In the genomic region with DNA sequence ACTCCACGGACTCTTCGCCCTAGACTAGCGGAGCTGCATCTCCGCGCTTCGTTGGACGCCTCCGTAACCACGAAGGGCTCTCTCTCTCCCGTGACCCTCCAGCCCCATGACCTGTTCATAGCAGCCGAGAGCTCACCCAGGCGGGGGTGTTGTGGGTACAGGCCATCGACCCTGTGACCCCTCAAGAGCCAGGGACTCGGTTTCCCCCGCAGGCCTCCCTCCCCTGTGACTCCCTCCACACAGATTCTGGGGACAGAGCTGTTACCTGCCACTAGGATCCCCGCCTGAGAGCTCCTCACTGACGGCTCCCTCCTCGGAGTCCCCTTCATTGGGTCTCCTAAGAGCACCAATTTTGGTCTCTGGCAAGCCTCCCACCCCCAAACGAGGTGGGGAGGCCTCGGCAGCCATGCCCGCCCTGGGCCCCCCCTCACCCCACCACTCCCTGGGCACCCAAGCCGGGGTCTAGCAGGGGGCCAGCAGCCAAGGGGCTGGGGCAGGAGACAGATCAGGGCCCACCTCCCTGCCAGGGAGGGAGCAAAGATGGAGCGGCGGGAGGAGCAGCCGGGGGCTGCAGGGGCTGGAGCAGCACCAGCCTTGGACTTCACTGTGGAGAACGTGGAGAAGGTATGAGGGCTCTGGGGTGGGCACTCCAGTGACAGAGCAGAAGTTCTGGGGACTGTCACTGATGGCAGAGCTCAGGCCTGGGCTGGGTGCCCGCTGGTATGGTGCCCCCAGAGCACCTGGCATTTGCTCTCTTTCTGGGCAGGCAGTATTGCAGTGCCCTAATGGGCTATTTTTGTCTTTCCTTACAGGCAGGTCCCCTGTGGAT, we compare ENCODE assay signal across 1 cellular context.
TF ChIP-seq lines count a peak whose summit lies in the region.

No MANE protein-coding gene starts in this region.

TF ChIP-seq in K562, 482 proteins besides CTCF, POLR2A, EP300 and RAD21 (continues in another document):
- TF ChIP-seq, protein P1, sequence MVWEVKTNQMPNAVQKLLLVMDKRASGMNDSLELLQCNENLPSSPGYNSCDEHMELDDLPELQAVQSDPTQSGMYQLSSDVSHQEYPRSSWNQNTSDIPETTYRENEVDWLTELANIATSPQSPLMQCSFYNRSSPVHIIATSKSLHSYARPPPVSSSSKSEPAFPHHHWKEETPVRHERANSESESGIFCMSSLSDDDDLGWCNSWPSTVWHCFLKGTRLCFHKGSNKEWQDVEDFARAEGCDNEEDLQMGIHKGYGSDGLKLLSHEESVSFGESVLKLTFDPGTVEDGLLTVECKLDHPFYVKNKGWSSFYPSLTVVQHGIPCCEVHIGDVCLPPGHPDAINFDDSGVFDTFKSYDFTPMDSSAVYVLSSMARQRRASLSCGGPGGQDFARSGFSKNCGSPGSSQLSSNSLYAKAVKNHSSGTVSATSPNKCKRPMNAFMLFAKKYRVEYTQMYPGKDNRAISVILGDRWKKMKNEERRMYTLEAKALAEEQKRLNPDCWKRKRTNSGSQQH (CRISPR knock-in tag; IDR thresholded peaks at IDR 0.05), result no peak
- TF ChIP-seq TEAD4 (IDR thresholded peaks at IDR 0.05; ENCODE audit: low read length) (no peak), TEAD4 (CRISPR knock-in tag; IDR thresholded peaks at IDR 0.05; ENCODE audit: borderline replicate concordance) (no peak), ZBTB2 (IDR thresholded peaks at IDR 0.05) (peak; percentile 10; the same call in 1 of the 2 replicates), SIRT6 (IDR thresholded peaks at IDR 0.05; ENCODE audit: low read depth, low read length) (no peak), ZBTB7A (IDR thresholded peaks at IDR 0.05; ENCODE audit: borderline replicate concordance, control insufficient read depth, low read depth, low read length) (peak; percentile 18; the same call in 1 of the 2 replicates), ZNF212 (CRISPR knock-in tag; IDR thresholded peaks at IDR 0.05) (no peak), SMC3 (conservative IDR thresholded peaks at IDR 0.05; ENCODE audit: insufficient read depth, low read depth, low read length) (no peak), EGR1 (conservative IDR thresholded peaks at IDR 0.05) (peak; percentile 30), MIER1 (IDR thresholded peaks at IDR 0.05; ENCODE audit: low read depth) (0 out of 2 replicates have a peak, but pooled peaks have one; percentile 20), HOMEZ (CRISPR knock-in tag; IDR thresholded peaks at IDR 0.05) (no peak), ZKSCAN8 (CRISPR knock-in tag; IDR thresholded peaks at IDR 0.05) (no peak), PHF21A (IDR thresholded peaks at IDR 0.05; ENCODE audit: borderline replicate concordance, low read depth) (no peak), MNT (conservative IDR thresholded peaks at IDR 0.05) (no peak), CTCFL (IDR thresholded peaks at IDR 0.05; ENCODE audit: borderline replicate concordance, insufficient read depth, low read depth, low read length, poor library complexity, severe bottlenecking) (no peak), ZNF830 (CRISPR knock-in tag; IDR thresholded peaks at IDR 0.05) (0 out of 2 replicates have a peak, but pooled peaks have one; percentile 56), TAF7 (tag; IDR thresholded peaks at IDR 0.05) (peak; percentile 73; the same call in 1 of the 2 replicates), ZNF431 (CRISPR knock-in tag; IDR thresholded peaks at IDR 0.05) (0 out of 2 replicates have a peak, but pooled peaks have one; percentile 61), NR2C2 (CRISPR knock-in tag; IDR thresholded peaks at IDR 0.05) (no peak), NR2C2 (tag; IDR thresholded peaks at IDR 0.05) (peak; percentile 17), TAL1 (IDR thresholded peaks at IDR 0.05) (no peak), XRCC4 (IDR thresholded peaks at IDR 0.05; ENCODE audit: extremely low read depth, insufficient read depth, insufficient read length) (no peak), HDAC8 (tag; IDR thresholded peaks at IDR 0.05) (no peak), TEAD2 (tag; IDR thresholded peaks at IDR 0.05) (no peak), SMAD3 (CRISPR knock-in tag; conservative IDR thresholded peaks at IDR 0.05) (no peak), ZNF274 (IDR thresholded peaks at IDR 0.05; ENCODE audit: borderline replicate concordance, low read depth, low read length) (no peak), CCAR2 (IDR thresholded peaks at IDR 0.05; ENCODE audit: low read depth, low read length) (no peak), MLX (CRISPR knock-in tag; conservative IDR thresholded peaks at IDR 0.05) (no peak), SMARCE1 (IDR thresholded peaks at IDR 0.05) (peak; percentile 22; the same call in 1 of the 2 replicates)
- TF ChIP-seq, protein P2, sequence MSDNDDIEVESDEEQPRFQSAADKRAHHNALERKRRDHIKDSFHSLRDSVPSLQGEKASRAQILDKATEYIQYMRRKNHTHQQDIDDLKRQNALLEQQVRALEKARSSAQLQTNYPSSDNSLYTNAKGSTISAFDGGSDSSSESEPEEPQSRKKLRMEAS (CRISPR knock-in tag; IDR thresholded peaks at IDR 0.05), result no peak
- TF ChIP-seq, protein P3, sequence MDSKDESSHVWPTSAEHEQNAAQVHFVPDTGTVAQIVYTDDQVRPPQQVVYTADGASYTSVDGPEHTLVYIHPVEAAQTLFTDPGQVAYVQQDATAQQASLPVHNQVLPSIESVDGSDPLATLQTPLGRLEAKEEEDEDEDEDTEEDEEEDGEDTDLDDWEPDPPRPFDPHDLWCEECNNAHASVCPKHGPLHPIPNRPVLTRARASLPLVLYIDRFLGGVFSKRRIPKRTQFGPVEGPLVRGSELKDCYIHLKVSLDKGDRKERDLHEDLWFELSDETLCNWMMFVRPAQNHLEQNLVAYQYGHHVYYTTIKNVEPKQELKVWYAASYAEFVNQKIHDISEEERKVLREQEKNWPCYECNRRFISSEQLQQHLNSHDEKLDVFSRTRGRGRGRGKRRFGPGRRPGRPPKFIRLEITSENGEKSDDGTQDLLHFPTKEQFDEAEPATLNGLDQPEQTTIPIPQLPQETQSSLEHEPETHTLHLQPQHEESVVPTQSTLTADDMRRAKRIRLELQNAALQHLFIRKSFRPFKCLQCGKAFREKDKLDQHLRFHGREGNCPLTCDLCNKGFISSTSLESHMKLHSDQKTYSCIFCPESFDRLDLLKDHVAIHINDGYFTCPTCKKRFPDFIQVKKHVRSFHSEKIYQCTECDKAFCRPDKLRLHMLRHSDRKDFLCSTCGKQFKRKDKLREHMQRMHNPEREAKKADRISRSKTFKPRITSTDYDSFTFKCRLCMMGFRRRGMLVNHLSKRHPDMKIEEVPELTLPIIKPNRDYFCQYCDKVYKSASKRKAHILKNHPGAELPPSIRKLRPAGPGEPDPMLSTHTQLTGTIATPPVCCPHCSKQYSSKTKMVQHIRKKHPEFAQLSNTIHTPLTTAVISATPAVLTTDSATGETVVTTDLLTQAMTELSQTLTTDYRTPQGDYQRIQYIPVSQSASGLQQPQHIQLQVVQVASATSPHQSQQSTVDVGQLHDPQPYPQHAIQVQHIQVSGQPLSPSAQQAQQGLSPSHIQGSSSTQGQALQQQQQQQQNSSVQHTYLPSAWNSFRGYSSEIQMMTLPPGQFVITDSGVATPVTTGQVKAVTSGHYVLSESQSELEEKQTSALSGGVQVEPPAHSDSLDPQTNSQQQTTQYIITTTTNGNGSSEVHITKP (IDR thresholded peaks at IDR 0.05; ENCODE audit: partially characterized antibody), result peak; percentile 82
- TF ChIP-seq, protein P4, sequence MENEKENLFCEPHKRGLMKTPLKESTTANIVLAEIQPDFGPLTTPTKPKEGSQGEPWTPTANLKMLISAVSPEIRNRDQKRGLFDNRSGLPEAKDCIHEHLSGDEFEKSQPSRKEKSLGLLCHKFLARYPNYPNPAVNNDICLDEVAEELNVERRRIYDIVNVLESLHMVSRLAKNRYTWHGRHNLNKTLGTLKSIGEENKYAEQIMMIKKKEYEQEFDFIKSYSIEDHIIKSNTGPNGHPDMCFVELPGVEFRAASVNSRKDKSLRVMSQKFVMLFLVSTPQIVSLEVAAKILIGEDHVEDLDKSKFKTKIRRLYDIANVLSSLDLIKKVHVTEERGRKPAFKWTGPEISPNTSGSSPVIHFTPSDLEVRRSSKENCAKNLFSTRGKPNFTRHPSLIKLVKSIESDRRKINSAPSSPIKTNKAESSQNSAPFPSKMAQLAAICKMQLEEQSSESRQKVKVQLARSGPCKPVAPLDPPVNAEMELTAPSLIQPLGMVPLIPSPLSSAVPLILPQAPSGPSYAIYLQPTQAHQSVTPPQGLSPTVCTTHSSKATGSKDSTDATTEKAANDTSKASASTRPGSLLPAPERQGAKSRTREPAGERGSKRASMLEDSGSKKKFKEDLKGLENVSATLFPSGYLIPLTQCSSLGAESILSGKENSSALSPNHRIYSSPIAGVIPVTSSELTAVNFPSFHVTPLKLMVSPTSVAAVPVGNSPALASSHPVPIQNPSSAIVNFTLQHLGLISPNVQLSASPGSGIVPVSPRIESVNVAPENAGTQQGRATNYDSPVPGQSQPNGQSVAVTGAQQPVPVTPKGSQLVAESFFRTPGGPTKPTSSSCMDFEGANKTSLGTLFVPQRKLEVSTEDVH (IDR thresholded peaks at IDR 0.05; ENCODE audit: low read depth, partially characterized antibody), result no peak
- TF ChIP-seq, protein P5, sequence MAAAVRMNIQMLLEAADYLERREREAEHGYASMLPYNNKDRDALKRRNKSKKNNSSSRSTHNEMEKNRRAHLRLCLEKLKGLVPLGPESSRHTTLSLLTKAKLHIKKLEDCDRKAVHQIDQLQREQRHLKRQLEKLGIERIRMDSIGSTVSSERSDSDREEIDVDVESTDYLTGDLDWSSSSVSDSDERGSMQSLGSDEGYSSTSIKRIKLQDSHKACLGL (CRISPR knock-in tag; IDR thresholded peaks at IDR 0.05; ENCODE audit: borderline replicate concordance, poor library complexity, severe bottlenecking), result no peak
- TF ChIP-seq, protein P6, sequence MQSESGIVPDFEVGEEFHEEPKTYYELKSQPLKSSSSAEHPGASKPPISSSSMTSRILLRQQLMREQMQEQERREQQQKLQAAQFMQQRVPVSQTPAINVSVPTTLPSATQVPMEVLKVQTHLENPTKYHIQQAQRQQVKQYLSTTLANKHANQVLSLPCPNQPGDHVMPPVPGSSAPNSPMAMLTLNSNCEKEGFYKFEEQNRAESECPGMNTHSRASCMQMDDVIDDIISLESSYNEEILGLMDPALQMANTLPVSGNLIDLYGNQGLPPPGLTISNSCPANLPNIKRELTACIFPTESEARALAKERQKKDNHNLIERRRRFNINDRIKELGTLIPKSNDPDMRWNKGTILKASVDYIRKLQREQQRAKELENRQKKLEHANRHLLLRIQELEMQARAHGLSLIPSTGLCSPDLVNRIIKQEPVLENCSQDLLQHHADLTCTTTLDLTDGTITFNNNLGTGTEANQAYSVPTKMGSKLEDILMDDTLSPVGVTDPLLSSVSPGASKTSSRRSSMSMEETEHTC (IDR thresholded peaks at IDR 0.05), result peak; percentile 30; the same call in 1 of the 2 replicates
- TF ChIP-seq, protein P7, sequence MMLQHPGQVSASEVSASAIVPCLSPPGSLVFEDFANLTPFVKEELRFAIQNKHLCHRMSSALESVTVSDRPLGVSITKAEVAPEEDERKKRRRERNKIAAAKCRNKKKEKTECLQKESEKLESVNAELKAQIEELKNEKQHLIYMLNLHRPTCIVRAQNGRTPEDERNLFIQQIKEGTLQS (IDR thresholded peaks at IDR 0.05), result no peak
- TF ChIP-seq, protein P7 (CRISPR knock-in tag; conservative IDR thresholded peaks at IDR 0.05), result no peak
